30 cellular contexts compared by ENCODE assay signal in the genomic region with DNA sequence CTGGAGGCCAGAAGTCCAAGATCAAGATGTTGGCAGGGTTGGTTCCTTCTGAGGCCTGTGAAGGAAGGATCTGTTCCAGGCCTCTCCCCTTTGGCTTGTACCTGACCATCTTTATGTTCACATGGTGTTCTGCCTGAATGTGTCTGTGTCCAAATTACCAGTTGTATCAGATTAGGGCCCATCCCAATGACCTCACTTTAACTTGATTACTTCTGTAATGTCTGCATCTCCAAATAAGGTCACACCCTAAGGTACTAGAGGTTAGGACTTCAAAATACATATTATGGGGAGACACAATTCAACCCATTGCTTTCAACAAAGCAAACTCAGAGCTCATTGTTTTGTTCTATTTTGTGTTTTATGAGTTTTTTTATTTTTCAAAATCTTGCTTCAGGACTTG.
"Had no signal": no experiment of that assay in that cellular context is flagged by ENCODE, and none has a peak within 500 bp of the region (broad histone marks: within the 10 kb centered on the region; RNA-seq: fewer than 3 reads in every experiment).

No MANE protein-coding gene starts in this region.

- H3K4me3 Mint-ChIP-seq: activated naive CD4-positive, alpha-beta T cell treated with anti-CD3 and anti-CD28 coated beads, Interleukin-2, amount 50 U/mL, for 24 hours; activated T-cell treated with anti-CD3 and anti-CD28 coated beads, Interleukin-2, amount 50 U/mL, for 4 hours; central memory CD8-positive, alpha-beta T cell; natural killer cell treated with Interleukin-12 subunit alpha and Interleukin-12 subunit beta and Interleukin-15 and Interleukin-18, amount 100 ng/mL, for 72 hours; T-helper 1 cell treated with Interleukin-12 subunit alpha and Interleukin-12 subunit beta and Interleukin-4 antibody, amounts not matched to agents 30 μg/mL and 1 μg/mL, for 36 hours had no signal

- H3K27ac Mint-ChIP-seq: activated T-helper 2 cell treated with anti-CD3 and anti-CD28 coated beads, Interferon-gamma antibody, Interleukin-2, Interleukin-4, amounts not matched to agents 10 μg/mL and 5 μg/mL and 100 μg/mL, durations not matched to agents 14 hours and 24 hours and 36 hours; T-helper 1 cell treated with Interleukin-12 subunit alpha and Interleukin-12 subunit beta and Interleukin-4 antibody, amounts not matched to agents 30 μg/mL and 1 μg/mL, for 36 hours had no signal

- FAIRE-seq: bronchial epithelial cell, colon, endometrium had no signal

- H3K27me3 ChIP-seq: gastrocnemius medialis, right atrium auricular region, tibial nerve had no signal

- DNase-seq: activated CD4-positive, CD25-positive, alpha-beta regulatory T cell treated with anti-CD3 and anti-CD28 coated beads, Interleukin-2, amount 50 U/mL, for 72 hours; activated CD8-positive, alpha-beta memory T cell treated with anti-CD3 and anti-CD28 coated beads, Interleukin-2, amount 50 U/mL, for 4 hours; activated T-cell treated with anti-CD3 and anti-CD28 coated beads, Interleukin-2, amount 50 U/mL, for 4 hours; anterior cingulate cortex; dermis blood vessel endothelial cell; effector CD4-positive, alpha-beta T cell; gastrocnemius medialis; glutamatergic neuron; islet precursor cell; left cardiac atrium; left ventricle myocardium superior; mucosa of descending colon; stimulated activated CD4-positive, alpha-beta T cell treated with anti-CD3 and anti-CD28 coated beads, Interleukin-1b, Interleukin-23, amount 100 ng/mL, for 48 hours; stimulated activated CD4-positive, alpha-beta T cell treated with anti-CD3 and anti-CD28 coated beads, Interleukin-4, amount 100 ng/mL, for 4 hours; stimulated activated CD8-positive, alpha-beta memory T cell treated with anti-CD3 and anti-CD28 coated beads, Interleukin-4, amount 100 ng/mL, for 48 hours; stimulated activated naive CD4-positive, alpha-beta T cell treated with Interleukin-2 at 50 U/mL for 16 hours; T1000; WERI-Rb-1 had no signal

- H3K27me3 Mint-ChIP-seq: activated naive CD4-positive, alpha-beta T cell treated with anti-CD3 and anti-CD28 coated beads, Interleukin-2, amount 50 U/mL, for 24 hours; central memory CD8-positive, alpha-beta T cell; natural killer cell treated with Interleukin-12 subunit alpha and Interleukin-12 subunit beta and Interleukin-15 and Interleukin-18, amount 100 ng/mL, for 72 hours had no signal

- H3K4me2 ChIP-seq: smooth muscle cell had no signal

- H3K4me1 ChIP-seq: gastrocnemius medialis had no signal

- H3K36me3 ChIP-seq: gastrocnemius medialis, right atrium auricular region, tibial nerve, WERI-Rb-1 had no signal

- ATAC-seq: activated T-cell treated with anti-CD3 and anti-CD28 coated beads, Interleukin-2, amount 50 U/mL, for 4 hours; gastrocnemius medialis; left cardiac atrium; left ventricle myocardium superior; mucosa of descending colon; natural killer cell treated with Interleukin-12 subunit alpha and Interleukin-12 subunit beta and Interleukin-15 and Interleukin-18, amount 100 ng/mL, for 72 hours had no signal

- H3K4me3 ChIP-seq: gastrocnemius medialis, mucosa of descending colon, right atrium auricular region, smooth muscle cell, tibial nerve had no signal

- H3K9me3 ChIP-seq: gastrocnemius medialis, mucosa of descending colon, right atrium auricular region had no signal

- H3K27ac ChIP-seq: epithelial cell of prostate, gastrocnemius medialis, right atrium auricular region, tibial nerve, WERI-Rb-1 had no signal
